ENCODE assay signal across 1 cellular context in the genomic region with DNA sequence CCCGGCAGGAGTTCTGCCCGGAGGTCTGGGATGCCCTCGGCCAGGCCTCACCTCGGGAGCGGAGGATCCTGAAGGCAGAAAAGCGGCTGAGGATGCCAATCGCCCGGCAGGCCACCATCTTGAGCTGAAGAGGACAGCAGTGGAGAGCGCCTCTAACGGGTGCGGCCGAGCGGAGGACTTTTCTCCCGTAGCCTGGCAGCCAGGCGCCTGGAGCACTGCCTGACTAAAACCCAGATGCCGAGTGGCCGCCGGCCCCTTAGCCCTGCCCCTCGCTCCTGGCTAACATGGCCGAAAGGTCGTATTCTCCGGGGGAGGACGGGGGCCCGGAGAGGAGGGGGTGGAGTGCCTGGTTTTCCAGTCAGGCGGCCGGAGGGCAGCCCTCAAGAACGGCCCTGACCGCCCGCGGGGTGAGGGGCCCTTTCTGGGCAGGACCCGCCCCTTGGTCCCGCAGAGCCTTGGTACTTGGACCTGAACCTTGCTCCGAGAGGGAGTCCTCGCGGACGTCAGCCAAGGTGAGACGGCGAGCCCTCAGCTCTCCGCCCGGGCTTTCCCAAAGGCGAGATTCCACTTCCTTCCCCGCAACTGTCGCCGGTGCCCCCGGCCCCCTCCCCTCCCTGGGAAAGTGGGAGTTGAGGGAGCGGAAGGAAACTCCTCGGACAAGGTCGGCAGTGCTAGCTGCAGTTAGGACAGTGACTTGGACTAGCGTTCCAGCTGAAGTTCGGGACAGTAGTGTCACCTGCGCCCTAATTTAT.
A peak's percentile ranks its signal among the peaks of the same experiment; 100 is the strongest.
TF ChIP-seq lines count a peak whose summit lies in the region.

A gene (minus strand): TSS at position 154 of the 752 bp plus-strand sequence. CDS start 36 bp downstream, at position 118.
A gene (plus strand): TSS at position 461 of the 752 bp plus-strand sequence. CDS start 9,316 bp downstream, outside the sequence.

TF ChIP-seq in K562, 482 proteins besides CTCF, POLR2A, EP300 and RAD21 (continued from another document and continues in another):
- TF ChIP-seq, protein P1, sequence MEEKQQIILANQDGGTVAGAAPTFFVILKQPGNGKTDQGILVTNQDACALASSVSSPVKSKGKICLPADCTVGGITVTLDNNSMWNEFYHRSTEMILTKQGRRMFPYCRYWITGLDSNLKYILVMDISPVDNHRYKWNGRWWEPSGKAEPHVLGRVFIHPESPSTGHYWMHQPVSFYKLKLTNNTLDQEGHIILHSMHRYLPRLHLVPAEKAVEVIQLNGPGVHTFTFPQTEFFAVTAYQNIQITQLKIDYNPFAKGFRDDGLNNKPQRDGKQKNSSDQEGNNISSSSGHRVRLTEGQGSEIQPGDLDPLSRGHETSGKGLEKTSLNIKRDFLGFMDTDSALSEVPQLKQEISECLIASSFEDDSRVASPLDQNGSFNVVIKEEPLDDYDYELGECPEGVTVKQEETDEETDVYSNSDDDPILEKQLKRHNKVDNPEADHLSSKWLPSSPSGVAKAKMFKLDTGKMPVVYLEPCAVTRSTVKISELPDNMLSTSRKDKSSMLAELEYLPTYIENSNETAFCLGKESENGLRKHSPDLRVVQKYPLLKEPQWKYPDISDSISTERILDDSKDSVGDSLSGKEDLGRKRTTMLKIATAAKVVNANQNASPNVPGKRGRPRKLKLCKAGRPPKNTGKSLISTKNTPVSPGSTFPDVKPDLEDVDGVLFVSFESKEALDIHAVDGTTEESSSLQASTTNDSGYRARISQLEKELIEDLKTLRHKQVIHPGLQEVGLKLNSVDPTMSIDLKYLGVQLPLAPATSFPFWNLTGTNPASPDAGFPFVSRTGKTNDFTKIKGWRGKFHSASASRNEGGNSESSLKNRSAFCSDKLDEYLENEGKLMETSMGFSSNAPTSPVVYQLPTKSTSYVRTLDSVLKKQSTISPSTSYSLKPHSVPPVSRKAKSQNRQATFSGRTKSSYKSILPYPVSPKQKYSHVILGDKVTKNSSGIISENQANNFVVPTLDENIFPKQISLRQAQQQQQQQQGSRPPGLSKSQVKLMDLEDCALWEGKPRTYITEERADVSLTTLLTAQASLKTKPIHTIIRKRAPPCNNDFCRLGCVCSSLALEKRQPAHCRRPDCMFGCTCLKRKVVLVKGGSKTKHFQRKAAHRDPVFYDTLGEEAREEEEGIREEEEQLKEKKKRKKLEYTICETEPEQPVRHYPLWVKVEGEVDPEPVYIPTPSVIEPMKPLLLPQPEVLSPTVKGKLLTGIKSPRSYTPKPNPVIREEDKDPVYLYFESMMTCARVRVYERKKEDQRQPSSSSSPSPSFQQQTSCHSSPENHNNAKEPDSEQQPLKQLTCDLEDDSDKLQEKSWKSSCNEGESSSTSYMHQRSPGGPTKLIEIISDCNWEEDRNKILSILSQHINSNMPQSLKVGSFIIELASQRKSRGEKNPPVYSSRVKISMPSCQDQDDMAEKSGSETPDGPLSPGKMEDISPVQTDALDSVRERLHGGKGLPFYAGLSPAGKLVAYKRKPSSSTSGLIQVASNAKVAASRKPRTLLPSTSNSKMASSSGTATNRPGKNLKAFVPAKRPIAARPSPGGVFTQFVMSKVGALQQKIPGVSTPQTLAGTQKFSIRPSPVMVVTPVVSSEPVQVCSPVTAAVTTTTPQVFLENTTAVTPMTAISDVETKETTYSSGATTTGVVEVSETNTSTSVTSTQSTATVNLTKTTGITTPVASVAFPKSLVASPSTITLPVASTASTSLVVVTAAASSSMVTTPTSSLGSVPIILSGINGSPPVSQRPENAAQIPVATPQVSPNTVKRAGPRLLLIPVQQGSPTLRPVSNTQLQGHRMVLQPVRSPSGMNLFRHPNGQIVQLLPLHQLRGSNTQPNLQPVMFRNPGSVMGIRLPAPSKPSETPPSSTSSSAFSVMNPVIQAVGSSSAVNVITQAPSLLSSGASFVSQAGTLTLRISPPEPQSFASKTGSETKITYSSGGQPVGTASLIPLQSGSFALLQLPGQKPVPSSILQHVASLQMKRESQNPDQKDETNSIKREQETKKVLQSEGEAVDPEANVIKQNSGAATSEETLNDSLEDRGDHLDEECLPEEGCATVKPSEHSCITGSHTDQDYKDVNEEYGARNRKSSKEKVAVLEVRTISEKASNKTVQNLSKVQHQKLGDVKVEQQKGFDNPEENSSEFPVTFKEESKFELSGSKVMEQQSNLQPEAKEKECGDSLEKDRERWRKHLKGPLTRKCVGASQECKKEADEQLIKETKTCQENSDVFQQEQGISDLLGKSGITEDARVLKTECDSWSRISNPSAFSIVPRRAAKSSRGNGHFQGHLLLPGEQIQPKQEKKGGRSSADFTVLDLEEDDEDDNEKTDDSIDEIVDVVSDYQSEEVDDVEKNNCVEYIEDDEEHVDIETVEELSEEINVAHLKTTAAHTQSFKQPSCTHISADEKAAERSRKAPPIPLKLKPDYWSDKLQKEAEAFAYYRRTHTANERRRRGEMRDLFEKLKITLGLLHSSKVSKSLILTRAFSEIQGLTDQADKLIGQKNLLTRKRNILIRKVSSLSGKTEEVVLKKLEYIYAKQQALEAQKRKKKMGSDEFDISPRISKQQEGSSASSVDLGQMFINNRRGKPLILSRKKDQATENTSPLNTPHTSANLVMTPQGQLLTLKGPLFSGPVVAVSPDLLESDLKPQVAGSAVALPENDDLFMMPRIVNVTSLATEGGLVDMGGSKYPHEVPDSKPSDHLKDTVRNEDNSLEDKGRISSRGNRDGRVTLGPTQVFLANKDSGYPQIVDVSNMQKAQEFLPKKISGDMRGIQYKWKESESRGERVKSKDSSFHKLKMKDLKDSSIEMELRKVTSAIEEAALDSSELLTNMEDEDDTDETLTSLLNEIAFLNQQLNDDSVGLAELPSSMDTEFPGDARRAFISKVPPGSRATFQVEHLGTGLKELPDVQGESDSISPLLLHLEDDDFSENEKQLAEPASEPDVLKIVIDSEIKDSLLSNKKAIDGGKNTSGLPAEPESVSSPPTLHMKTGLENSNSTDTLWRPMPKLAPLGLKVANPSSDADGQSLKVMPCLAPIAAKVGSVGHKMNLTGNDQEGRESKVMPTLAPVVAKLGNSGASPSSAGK (IDR thresholded peaks at IDR 0.05): no peak
- TF ChIP-seq RFX7 (CRISPR knock-in tag; IDR thresholded peaks at IDR 0.05) (no peak), MECOM (CRISPR knock-in tag; IDR thresholded peaks at IDR 0.05) (no peak), ZNF766 (CRISPR knock-in tag; conservative IDR thresholded peaks at IDR 0.05) (peak; percentile 14; the same call in 1 of the 2 replicates), HIVEP1 (CRISPR knock-in tag; IDR thresholded peaks at IDR 0.05) (peak; percentile 47; the same call in 1 of the 2 replicates), STAT5A (IDR thresholded peaks at IDR 0.05; ENCODE audit: borderline replicate concordance, low read length) (no peak; the same call in 1 of the 2 replicates), ZFP36 (IDR thresholded peaks at IDR 0.05; ENCODE audit: low read depth, low read length, partially characterized antibody) (no peak), HNRNPK (IDR thresholded peaks at IDR 0.05; ENCODE audit: low read depth, low read length, poor library complexity, severe bottlenecking) (no peak), MYC (IDR thresholded peaks at IDR 0.05; ENCODE audit: low read depth, low read length) (no peak; the same call in 1 of the 2 replicates), MYC (CRISPR knock-in tag; IDR thresholded peaks at IDR 0.05; ENCODE audit: borderline replicate concordance, low read depth) (peak; percentile 67; the same call in 1 of the 2 replicates)
- TF ChIP-seq, protein P2, sequence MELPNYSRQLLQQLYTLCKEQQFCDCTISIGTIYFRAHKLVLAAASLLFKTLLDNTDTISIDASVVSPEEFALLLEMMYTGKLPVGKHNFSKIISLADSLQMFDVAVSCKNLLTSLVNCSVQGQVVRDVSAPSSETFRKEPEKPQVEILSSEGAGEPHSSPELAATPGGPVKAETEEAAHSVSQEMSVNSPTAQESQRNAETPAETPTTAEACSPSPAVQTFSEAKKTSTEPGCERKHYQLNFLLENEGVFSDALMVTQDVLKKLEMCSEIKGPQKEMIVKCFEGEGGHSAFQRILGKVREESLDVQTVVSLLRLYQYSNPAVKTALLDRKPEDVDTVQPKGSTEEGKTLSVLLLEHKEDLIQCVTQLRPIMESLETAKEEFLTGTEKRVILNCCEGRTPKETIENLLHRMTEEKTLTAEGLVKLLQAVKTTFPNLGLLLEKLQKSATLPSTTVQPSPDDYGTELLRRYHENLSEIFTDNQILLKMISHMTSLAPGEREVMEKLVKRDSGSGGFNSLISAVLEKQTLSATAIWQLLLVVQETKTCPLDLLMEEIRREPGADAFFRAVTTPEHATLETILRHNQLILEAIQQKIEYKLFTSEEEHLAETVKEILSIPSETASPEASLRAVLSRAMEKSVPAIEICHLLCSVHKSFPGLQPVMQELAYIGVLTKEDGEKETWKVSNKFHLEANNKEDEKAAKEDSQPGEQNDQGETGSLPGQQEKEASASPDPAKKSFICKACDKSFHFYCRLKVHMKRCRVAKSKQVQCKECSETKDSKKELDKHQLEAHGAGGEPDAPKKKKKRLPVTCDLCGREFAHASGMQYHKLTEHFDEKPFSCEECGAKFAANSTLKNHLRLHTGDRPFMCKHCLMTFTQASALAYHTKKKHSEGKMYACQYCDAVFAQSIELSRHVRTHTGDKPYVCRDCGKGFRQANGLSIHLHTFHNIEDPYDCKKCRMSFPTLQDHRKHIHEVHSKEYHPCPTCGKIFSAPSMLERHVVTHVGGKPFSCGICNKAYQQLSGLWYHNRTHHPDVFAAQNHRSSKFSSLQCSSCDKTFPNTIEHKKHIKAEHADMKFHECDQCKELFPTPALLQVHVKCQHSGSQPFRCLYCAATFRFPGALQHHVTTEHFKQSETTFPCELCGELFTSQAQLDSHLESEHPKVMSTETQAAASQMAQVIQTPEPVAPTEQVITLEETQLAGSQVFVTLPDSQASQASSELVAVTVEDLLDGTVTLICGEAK (IDR thresholded peaks at IDR 0.05): no peak
- TF ChIP-seq, protein P2 (CRISPR knock-in tag; IDR thresholded peaks at IDR 0.05): no peak
- TF ChIP-seq, protein P3, sequence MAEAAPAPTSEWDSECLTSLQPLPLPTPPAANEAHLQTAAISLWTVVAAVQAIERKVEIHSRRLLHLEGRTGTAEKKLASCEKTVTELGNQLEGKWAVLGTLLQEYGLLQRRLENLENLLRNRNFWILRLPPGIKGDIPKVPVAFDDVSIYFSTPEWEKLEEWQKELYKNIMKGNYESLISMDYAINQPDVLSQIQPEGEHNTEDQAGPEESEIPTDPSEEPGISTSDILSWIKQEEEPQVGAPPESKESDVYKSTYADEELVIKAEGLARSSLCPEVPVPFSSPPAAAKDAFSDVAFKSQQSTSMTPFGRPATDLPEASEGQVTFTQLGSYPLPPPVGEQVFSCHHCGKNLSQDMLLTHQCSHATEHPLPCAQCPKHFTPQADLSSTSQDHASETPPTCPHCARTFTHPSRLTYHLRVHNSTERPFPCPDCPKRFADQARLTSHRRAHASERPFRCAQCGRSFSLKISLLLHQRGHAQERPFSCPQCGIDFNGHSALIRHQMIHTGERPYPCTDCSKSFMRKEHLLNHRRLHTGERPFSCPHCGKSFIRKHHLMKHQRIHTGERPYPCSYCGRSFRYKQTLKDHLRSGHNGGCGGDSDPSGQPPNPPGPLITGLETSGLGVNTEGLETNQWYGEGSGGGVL (CRISPR knock-in tag; IDR thresholded peaks at IDR 0.05): no peak
- TF ChIP-seq, protein P4, sequence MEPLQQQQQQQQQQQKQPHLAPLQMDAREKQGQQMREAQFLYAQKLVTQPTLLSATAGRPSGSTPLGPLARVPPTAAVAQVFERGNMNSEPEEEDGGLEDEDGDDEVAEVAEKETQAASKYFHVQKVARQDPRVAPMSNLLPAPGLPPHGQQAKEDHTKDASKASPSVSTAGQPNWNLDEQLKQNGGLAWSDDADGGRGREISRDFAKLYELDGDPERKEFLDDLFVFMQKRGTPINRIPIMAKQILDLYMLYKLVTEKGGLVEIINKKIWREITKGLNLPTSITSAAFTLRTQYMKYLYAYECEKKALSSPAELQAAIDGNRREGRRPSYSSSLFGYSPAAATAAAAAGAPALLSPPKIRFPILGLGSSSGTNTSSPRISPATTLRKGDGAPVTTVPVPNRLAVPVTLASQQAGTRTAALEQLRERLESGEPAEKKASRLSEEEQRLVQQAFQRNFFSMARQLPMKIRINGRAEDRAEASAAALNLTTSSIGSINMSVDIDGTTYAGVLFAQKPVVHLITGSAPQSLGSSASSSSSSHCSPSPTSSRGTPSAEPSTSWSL (CRISPR knock-in tag; IDR thresholded peaks at IDR 0.05; ENCODE audit: borderline replicate concordance): no peak
- TF ChIP-seq, protein P5, sequence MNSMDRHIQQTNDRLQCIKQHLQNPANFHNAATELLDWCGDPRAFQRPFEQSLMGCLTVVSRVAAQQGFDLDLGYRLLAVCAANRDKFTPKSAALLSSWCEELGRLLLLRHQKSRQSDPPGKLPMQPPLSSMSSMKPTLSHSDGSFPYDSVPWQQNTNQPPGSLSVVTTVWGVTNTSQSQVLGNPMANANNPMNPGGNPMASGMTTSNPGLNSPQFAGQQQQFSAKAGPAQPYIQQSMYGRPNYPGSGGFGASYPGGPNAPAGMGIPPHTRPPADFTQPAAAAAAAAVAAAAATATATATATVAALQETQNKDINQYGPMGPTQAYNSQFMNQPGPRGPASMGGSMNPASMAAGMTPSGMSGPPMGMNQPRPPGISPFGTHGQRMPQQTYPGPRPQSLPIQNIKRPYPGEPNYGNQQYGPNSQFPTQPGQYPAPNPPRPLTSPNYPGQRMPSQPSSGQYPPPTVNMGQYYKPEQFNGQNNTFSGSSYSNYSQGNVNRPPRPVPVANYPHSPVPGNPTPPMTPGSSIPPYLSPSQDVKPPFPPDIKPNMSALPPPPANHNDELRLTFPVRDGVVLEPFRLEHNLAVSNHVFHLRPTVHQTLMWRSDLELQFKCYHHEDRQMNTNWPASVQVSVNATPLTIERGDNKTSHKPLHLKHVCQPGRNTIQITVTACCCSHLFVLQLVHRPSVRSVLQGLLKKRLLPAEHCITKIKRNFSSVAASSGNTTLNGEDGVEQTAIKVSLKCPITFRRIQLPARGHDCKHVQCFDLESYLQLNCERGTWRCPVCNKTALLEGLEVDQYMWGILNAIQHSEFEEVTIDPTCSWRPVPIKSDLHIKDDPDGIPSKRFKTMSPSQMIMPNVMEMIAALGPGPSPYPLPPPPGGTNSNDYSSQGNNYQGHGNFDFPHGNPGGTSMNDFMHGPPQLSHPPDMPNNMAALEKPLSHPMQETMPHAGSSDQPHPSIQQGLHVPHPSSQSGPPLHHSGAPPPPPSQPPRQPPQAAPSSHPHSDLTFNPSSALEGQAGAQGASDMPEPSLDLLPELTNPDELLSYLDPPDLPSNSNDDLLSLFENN (IDR thresholded peaks at IDR 0.05; ENCODE audit: low read depth in 2 of 2, low read length in 2 of 2): 0 out of 4 replicates have a peak, but pooled peaks of 1 of the 2 experiments have one; percentile 13
